ENCODE assay signal across 1 cellular context in the genomic region with DNA sequence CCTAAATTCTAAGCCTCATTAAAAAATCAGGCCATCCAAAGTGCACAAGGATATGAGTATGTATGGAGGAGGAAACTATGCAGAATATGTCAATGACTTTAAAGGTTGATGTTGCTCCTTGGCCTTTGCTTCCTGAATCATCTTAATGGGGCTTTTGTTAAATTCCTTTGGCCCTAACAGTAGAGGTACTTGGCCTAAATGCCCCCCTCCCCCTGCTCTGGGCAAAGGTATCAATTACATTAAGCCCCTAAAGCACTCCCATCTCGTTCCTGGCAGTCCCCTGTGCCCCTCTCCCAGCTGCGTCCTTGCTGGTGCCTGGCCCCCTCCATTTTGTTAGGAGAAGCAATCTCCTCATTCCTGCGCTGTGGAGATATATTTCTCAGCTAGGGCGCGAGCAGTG.
TF ChIP-seq lines count a peak whose summit lies in the region.

No MANE protein-coding gene starts in this region.

TF ChIP-seq in HCT116, 20 proteins besides CTCF, POLR2A, EP300 and RAD21:
- TF ChIP-seq, protein P1, sequence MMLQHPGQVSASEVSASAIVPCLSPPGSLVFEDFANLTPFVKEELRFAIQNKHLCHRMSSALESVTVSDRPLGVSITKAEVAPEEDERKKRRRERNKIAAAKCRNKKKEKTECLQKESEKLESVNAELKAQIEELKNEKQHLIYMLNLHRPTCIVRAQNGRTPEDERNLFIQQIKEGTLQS (IDR thresholded peaks at IDR 0.05), result no peak
- TF ChIP-seq FOSL1 (IDR thresholded peaks at IDR 0.05; ENCODE audit: low read depth) (no peak), ZNF274 (IDR thresholded peaks at IDR 0.05; ENCODE audit: low read depth, low read length) (no peak), CBX3 (IDR thresholded peaks at IDR 0.05; ENCODE audit: low read depth) (no peak), POLR2AphosphoS5 (IDR thresholded peaks at IDR 0.05; ENCODE audit: low read depth, low read length) (no peak; the same call in 1 of the 2 replicates), EZH2phosphoT487 (IDR thresholded peaks at IDR 0.05; ENCODE audit: borderline replicate concordance) (no peak), JUND (IDR thresholded peaks at IDR 0.05) (no peak), YY1 (IDR thresholded peaks at IDR 0.05; ENCODE audit: extremely low read depth, insufficient replicate concordance, low read depth, low read length) (no peak), SIN3A (IDR thresholded peaks at IDR 0.05; ENCODE audit: low read depth) (no peak), SRF (IDR thresholded peaks at IDR 0.05; ENCODE audit: low read depth) (no peak), SP1 (IDR thresholded peaks at IDR 0.05; ENCODE audit: low read depth) (no peak), ZFX (IDR thresholded peaks at IDR 0.05) (no peak), EGR1 (IDR thresholded peaks at IDR 0.05; ENCODE audit: low read depth) (no peak), EZH2 (IDR thresholded peaks at IDR 0.05) (no peak), TCF7L2 (IDR thresholded peaks at IDR 0.05; ENCODE audit: borderline replicate concordance, extremely low read depth, insufficient read depth, insufficient read length) (no peak), ELF1 (IDR thresholded peaks at IDR 0.05; ENCODE audit: borderline replicate concordance, low read depth) (no peak), CEBPB (IDR thresholded peaks at IDR 0.05; ENCODE audit: low read depth) (no peak)
- TF ChIP-seq, protein P2, sequence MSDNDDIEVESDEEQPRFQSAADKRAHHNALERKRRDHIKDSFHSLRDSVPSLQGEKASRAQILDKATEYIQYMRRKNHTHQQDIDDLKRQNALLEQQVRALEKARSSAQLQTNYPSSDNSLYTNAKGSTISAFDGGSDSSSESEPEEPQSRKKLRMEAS (IDR thresholded peaks at IDR 0.05), result no peak
- TF ChIP-seq, protein P3, sequence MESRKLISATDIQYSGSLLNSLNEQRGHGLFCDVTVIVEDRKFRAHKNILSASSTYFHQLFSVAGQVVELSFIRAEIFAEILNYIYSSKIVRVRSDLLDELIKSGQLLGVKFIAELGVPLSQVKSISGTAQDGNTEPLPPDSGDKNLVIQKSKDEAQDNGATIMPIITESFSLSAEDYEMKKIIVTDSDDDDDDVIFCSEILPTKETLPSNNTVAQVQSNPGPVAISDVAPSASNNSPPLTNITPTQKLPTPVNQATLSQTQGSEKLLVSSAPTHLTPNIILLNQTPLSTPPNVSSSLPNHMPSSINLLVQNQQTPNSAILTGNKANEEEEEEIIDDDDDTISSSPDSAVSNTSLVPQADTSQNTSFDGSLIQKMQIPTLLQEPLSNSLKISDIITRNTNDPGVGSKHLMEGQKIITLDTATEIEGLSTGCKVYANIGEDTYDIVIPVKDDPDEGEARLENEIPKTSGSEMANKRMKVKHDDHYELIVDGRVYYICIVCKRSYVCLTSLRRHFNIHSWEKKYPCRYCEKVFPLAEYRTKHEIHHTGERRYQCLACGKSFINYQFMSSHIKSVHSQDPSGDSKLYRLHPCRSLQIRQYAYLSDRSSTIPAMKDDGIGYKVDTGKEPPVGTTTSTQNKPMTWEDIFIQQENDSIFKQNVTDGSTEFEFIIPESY (IDR thresholded peaks at IDR 0.05; ENCODE audit: extremely low read depth, insufficient replicate concordance, low read length), result no peak
- TF ChIP-seq, protein P4, sequence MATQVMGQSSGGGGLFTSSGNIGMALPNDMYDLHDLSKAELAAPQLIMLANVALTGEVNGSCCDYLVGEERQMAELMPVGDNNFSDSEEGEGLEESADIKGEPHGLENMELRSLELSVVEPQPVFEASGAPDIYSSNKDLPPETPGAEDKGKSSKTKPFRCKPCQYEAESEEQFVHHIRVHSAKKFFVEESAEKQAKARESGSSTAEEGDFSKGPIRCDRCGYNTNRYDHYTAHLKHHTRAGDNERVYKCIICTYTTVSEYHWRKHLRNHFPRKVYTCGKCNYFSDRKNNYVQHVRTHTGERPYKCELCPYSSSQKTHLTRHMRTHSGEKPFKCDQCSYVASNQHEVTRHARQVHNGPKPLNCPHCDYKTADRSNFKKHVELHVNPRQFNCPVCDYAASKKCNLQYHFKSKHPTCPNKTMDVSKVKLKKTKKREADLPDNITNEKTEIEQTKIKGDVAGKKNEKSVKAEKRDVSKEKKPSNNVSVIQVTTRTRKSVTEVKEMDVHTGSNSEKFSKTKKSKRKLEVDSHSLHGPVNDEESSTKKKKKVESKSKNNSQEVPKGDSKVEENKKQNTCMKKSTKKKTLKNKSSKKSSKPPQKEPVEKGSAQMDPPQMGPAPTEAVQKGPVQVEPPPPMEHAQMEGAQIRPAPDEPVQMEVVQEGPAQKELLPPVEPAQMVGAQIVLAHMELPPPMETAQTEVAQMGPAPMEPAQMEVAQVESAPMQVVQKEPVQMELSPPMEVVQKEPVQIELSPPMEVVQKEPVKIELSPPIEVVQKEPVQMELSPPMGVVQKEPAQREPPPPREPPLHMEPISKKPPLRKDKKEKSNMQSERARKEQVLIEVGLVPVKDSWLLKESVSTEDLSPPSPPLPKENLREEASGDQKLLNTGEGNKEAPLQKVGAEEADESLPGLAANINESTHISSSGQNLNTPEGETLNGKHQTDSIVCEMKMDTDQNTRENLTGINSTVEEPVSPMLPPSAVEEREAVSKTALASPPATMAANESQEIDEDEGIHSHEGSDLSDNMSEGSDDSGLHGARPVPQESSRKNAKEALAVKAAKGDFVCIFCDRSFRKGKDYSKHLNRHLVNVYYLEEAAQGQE (IDR thresholded peaks at IDR 0.05; ENCODE audit: low read depth), result no peak
